18 cellular contexts compared by ENCODE assay signal in the genomic region with DNA sequence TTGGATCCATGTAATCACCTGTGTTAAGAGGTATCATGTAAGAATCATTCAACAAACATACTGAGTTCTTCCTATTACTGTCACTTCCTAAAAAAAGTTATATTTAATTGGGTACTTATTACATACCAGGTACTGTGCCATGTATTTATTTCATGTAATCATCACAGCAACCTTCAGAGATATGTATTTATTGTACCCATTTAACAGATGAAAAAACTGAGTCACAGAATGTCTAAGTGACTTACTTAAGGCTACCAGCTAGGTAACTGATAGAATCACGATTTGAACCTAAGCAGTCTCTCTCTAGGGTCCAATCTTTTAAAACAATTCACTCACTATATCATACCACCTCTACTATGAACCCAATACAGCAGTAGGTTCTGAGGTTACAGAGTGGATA. TPM values are rescaled to one million over a fixed set of nuclear protein-coding genes. Genes with fewer than 3 reads are reported as not detected.
DNase-seq lines count a peak whose midpoint lies in the region; ATAC-seq and TF ChIP-seq lines count a peak whose summit lies in the region.
"Had no signal": no experiment of that assay in that cellular context is flagged by ENCODE, and none has a peak within 500 bp of the region (broad histone marks: within the 10 kb centered on the region; RNA-seq: fewer than 3 reads in every experiment).

No MANE protein-coding gene starts in this region.

- peaks cover 17% of the 10 kb centered on the region for H3K4me1 ChIP-seq in neural progenitor cell

- H3K9me3 Mint-ChIP-seq in activated CD4-positive, alpha-beta T cell treated with anti-CD3 and anti-CD28 coated beads, Interleukin-2, amount 10 ng/mL, durations not matched to agents 7 days and 5 days: no peaks in the 10 kb centered on the region
- no peaks in the 10 kb centered on the region for H3K9me3 Mint-ChIP-seq in activated naive CD8-positive, alpha-beta T cell treated with anti-CD3 and anti-CD28 coated beads, Interleukin-2, amount 50 U/mL, for 24 hours
- H3K9me3 Mint-ChIP-seq in neural progenitor cell: no peaks in the 10 kb centered on the region

- ATAC-seq in activated naive CD8-positive, alpha-beta T cell treated with anti-CD3 and anti-CD28 coated beads, Interleukin-2, amount 50 U/mL, for 24 hours: no peak
- no peak for ATAC-seq in GM21723 (IDR thresholded peaks at IDR 0.05; ENCODE audit: unreplicated experiment)
- ATAC-seq: activated CD4-positive, CD25-positive, alpha-beta regulatory T cell treated with anti-CD3 and anti-CD28 coated beads, Interleukin-2, amount 50 U/mL, for 24 hours; body of pancreas; pancreas had no signal

- peaks cover 62% of the 10 kb centered on the region for H3K4me1 Mint-ChIP-seq in activated CD4-positive, alpha-beta T cell treated with anti-CD3 and anti-CD28 coated beads, Interleukin-2, amount 10 ng/mL, durations not matched to agents 7 days and 5 days
- peaks cover 69% of the 10 kb centered on the region for H3K4me1 Mint-ChIP-seq in activated naive CD8-positive, alpha-beta T cell treated with anti-CD3 and anti-CD28 coated beads, Interleukin-2, amount 50 U/mL, for 24 hours
- H3K4me1 Mint-ChIP-seq in neural progenitor cell: peaks cover 33% of the 10 kb centered on the region

- H3K36me3 ChIP-seq in GM06990 (ENCODE audit: control insufficient read depth, insufficient read depth, low read length) (peaks cover 17% of the 10 kb centered on the region), neural progenitor cell (no peaks in the 10 kb centered on the region)

- no peak overlapping the region for H3K4me2 ChIP-seq in neural progenitor cell
- H3K4me2 ChIP-seq: hepatocyte had no signal

- peaks cover 33% of the 10 kb centered on the region for H3F3A ChIP-seq in neural progenitor cell (ENCODE audit: low read depth)

- peak overlapping the region; percentile 56 for H3K27ac Mint-ChIP-seq in activated CD4-positive, alpha-beta T cell treated with anti-CD3 and anti-CD28 coated beads, Interleukin-2, amount 10 ng/mL, durations not matched to agents 7 days and 5 days
- H3K27ac Mint-ChIP-seq in activated naive CD8-positive, alpha-beta T cell treated with anti-CD3 and anti-CD28 coated beads, Interleukin-2, amount 50 U/mL, for 24 hours: peak overlapping the region; percentile 99
- no peak overlapping the region for H3K27ac Mint-ChIP-seq in neural progenitor cell

- CTCF ChIA-PET in activated CD4-positive, alpha-beta T cell treated with anti-CD3 and anti-CD28 coated beads, Interleukin-2, amount 10 ng/mL, durations not matched to agents 7 days and 5 days (lab: Charles Lee): interaction anchor here (2.3 kb wide), 1 partner anchor 17 kb away, joined by 14 read pairs; the partner anchor contains the start of gene IRF9

- H3K27me3 ChIP-seq in GM06990 (replicated peaks; ENCODE audit: control insufficient read depth, insufficient read depth, low read length): no peaks in the 10 kb centered on the region
- no peaks in the 10 kb centered on the region for H3K27me3 ChIP-seq in neural progenitor cell
- H3K27me3 ChIP-seq: body of pancreas, hepatocyte, pancreas, transverse colon had no signal

- peaks cover 72% of the 10 kb centered on the region for H3K36me3 Mint-ChIP-seq in activated CD4-positive, alpha-beta T cell treated with anti-CD3 and anti-CD28 coated beads, Interleukin-2, amount 10 ng/mL, durations not matched to agents 7 days and 5 days (ENCODE audit: low read depth)
- H3K36me3 Mint-ChIP-seq in activated naive CD8-positive, alpha-beta T cell treated with anti-CD3 and anti-CD28 coated beads, Interleukin-2, amount 50 U/mL, for 24 hours (ENCODE audit: low read depth): peaks cover 60% of the 10 kb centered on the region
- peaks cover 9% of the 10 kb centered on the region for H3K36me3 Mint-ChIP-seq in neural progenitor cell

- H2AFZ ChIP-seq in neural progenitor cell (replicated peaks): no peak overlapping the region
- H2AFZ ChIP-seq: hepatocyte had no signal

- no peak overlapping the region for H3K9ac ChIP-seq in neural progenitor cell

- no peaks in the 10 kb centered on the region for H3K27me3 Mint-ChIP-seq in activated CD4-positive, alpha-beta T cell treated with anti-CD3 and anti-CD28 coated beads, Interleukin-2, amount 10 ng/mL, durations not matched to agents 7 days and 5 days
- peaks cover 2% of the 10 kb centered on the region for H3K27me3 Mint-ChIP-seq in activated naive CD8-positive, alpha-beta T cell treated with anti-CD3 and anti-CD28 coated beads, Interleukin-2, amount 50 U/mL, for 24 hours
- H3K27me3 Mint-ChIP-seq in neural progenitor cell (ENCODE audit: insufficient read depth, low read depth): peaks cover 6% of the 10 kb centered on the region

- H4K20me1 ChIP-seq in neural progenitor cell (ENCODE audit: low read depth): peaks cover 27% of the 10 kb centered on the region

- no peak overlapping the region for H3K27ac ChIP-seq in neural progenitor cell
- H3K27ac ChIP-seq: hepatocyte, pancreas had no signal

- H3K4me3 Mint-ChIP-seq in activated CD4-positive, alpha-beta T cell treated with anti-CD3 and anti-CD28 coated beads, Interleukin-2, amount 10 ng/mL, durations not matched to agents 7 days and 5 days: peak overlapping the region; percentile 100
- peak overlapping the region; percentile 95 for H3K4me3 Mint-ChIP-seq in activated naive CD8-positive, alpha-beta T cell treated with anti-CD3 and anti-CD28 coated beads, Interleukin-2, amount 50 U/mL, for 24 hours
- peak overlapping the region; percentile 18 for H3K4me3 Mint-ChIP-seq in neural progenitor cell

- TF ChIP-seq CTCF in GM06990 (IDR thresholded peaks at IDR 0.05; ENCODE audit: insufficient read depth, low read length, poor library complexity, severe bottlenecking): no peak
- TF ChIP-seq CTCF in neural progenitor cell (IDR thresholded peaks at IDR 0.05): no peak

- no peaks in the 10 kb centered on the region for H3K9me3 ChIP-seq in neural progenitor cell (ENCODE audit: low read depth)
- H3K9me3 ChIP-seq: body of pancreas, pancreas, transverse colon had no signal

- no peak for DNase-seq in activated CD4-positive, alpha-beta T cell treated with anti-CD3 and anti-CD28 coated beads, Interleukin-2, amount 10 ng/mL, durations not matched to agents 7 days and 5 days
- no peak for DNase-seq in activated CD4-positive, alpha-beta T cell treated with anti-CD3 and anti-CD28 coated beads for 1 hour
- no peak for DNase-seq in GM06990 (ENCODE audit: extremely low read depth, insufficient read length)
- DNase-seq in activated naive CD8-positive, alpha-beta T cell treated with anti-CD3 and anti-CD28 coated beads, Interleukin-2, amount 50 U/mL, for 24 hours: no peak
- DNase-seq in neural progenitor cell (ENCODE audit: low spot score): no peak
- no peak for DNase-seq in SKM-1 treated with dmso at 0.1 percent for 144 hours (lab: John Stamatoyannopoulos, UW; ENCODE audit: unreplicated experiment)
- no peak for DNase-seq in T-helper 9 cell
- DNase-seq: body of pancreas; kidney glomerular epithelial cell; midbrain; NCI-H1048; NCI-H2171; pancreas; stimulated activated CD4-positive, alpha-beta T cell treated with anti-CD3 and anti-CD28 coated beads, Interleukin-4, amount 100 ng/mL, for 4 hours; transverse colon had no signal

- H3K4me3 ChIP-seq in GM06990 (replicated peaks; ENCODE audit: low read depth, low read length): peak overlapping the region; percentile 100
- H3K4me3 ChIP-seq in neural progenitor cell: no peak overlapping the region
- H3K4me3 ChIP-seq: body of pancreas, hepatocyte, transverse colon had no signal

- POLR2A ChIA-PET in activated CD4-positive, alpha-beta T cell treated with anti-CD3 and anti-CD28 coated beads, Interleukin-2, amount 10 ng/mL, durations not matched to agents 7 days and 5 days (lab: Charles Lee): no interaction called here

- H3K79me2 ChIP-seq in neural progenitor cell (ENCODE audit: low read depth): peaks cover 46% of the 10 kb centered on the region

RNA-seq across cellular contexts. Expression of gene PSME2, which starts 2.0 kb away (rescaled TPM):
- total RNA-seq in activated CD4-positive, alpha-beta T cell treated with anti-CD3 and anti-CD28 coated beads, Interleukin-2, amount 10 ng/mL, durations not matched to agents 7 days and 5 days: 100 to 1,000 TPM; 644 to 698 TPM
- 43.5 and 53.5 TPM in 2 replicates for total RNA-seq in neural progenitor cell (ENCODE audit: low replicate concordance)

RNA-seq across cellular contexts. Expression of gene RNF31, which starts 2.8 kb away (rescaled TPM):
- 100 to 1,000 TPM; 147 to 160 TPM for total RNA-seq in activated CD4-positive, alpha-beta T cell treated with anti-CD3 and anti-CD28 coated beads, Interleukin-2, amount 10 ng/mL, durations not matched to agents 7 days and 5 days
- total RNA-seq in neural progenitor cell (ENCODE audit: low replicate concordance): 28.8 and 38.3 TPM in 2 replicates

RNA-seq across cellular contexts. Expression of gene EMC9, which starts 3.1 kb away (rescaled TPM):
- total RNA-seq in activated CD4-positive, alpha-beta T cell treated with anti-CD3 and anti-CD28 coated beads, Interleukin-2, amount 10 ng/mL, durations not matched to agents 7 days and 5 days: 10 to 100 TPM; 37.1 to 41.0 TPM
- total RNA-seq in neural progenitor cell (ENCODE audit: low replicate concordance): 14.0 and 23.8 TPM in 2 replicates

RNA-seq across cellular contexts. Expression of gene PSME1, which starts 8.5 kb away (rescaled TPM):
- total RNA-seq in activated CD4-positive, alpha-beta T cell treated with anti-CD3 and anti-CD28 coated beads, Interleukin-2, amount 10 ng/mL, durations not matched to agents 7 days and 5 days: 100 to 1,000 TPM; 498 to 547 TPM
- 32.7 and 37.5 TPM in 2 replicates for total RNA-seq in neural progenitor cell (ENCODE audit: low replicate concordance)

RNA-seq across cellular contexts. Expression of gene FITM1, which starts 14.0 kb away (rescaled TPM):
- 1 to 10 TPM; 1.9 to 2.0 TPM for total RNA-seq in activated CD4-positive, alpha-beta T cell treated with anti-CD3 and anti-CD28 coated beads, Interleukin-2, amount 10 ng/mL, durations not matched to agents 7 days and 5 days
- total RNA-seq in neural progenitor cell (ENCODE audit: low replicate concordance): 0.77 and 1.2 TPM in 2 replicates

Comparison
In these comparisons a context has a peak if more than half of its experiments do, and no peak if none do; other contexts are left out.
1. H3K4me3 Mint-ChIP-seq: peak in every context shown above with its lines; median percentile 100 in activated CD4-positive, alpha-beta T cell treated with anti-CD3 and anti-CD28 coated beads, Interleukin-2, amount 10 ng/mL, durations not matched to agents 7 days and 5 days; 95 in activated naive CD8-positive, alpha-beta T cell treated with anti-CD3 and anti-CD28 coated beads, Interleukin-2, amount 50 U/mL, for 24 hours; 18 in neural progenitor cell.
2. RNA of gene PSME2, which starts 2.0 kb away (total RNA-seq): 644 to 698 TPM in activated CD4-positive, alpha-beta T cell treated with anti-CD3 and anti-CD28 coated beads, Interleukin-2, amount 10 ng/mL, durations not matched to agents 7 days and 5 days; 43.5 to 53.5 TPM in neural progenitor cell; every median in the first group is over 10 times any median in the second.